In genomic region chr14:102604183-102604582, GRCh38 we compare ENCODE assay signal across 13 cellular contexts.
"Had no signal": no experiment of that assay in that cellular context is flagged by ENCODE, and none has a peak within 500 bp of the region (broad histone marks: within the 10 kb centered on the region; RNA-seq: fewer than 3 reads in every experiment).

No MANE protein-coding gene starts in this region.

- H3K4me3 Mint-ChIP-seq: activated CD4-positive, alpha-beta memory T cell treated with anti-CD3 and anti-CD28 coated beads, Interleukin-2, amount 10 ng/mL, durations not matched to agents 7 days and 5 days; activated naive CD8-positive, alpha-beta T cell treated with anti-CD3 and anti-CD28 coated beads, Interleukin-2, amount 10 ng/mL, durations not matched to agents 7 days and 5 days; neural progenitor cell; stimulated activated naive CD8-positive, alpha-beta T cell treated with anti-CD3 and anti-CD28 coated beads, Interleukin-15, amount 100 ng/mL, for 72 hours had no signal

- H3K27ac ChIP-seq: heart left ventricle, neural progenitor cell, pancreas had no signal

- H3K9me3 Mint-ChIP-seq: activated CD4-positive, alpha-beta memory T cell treated with anti-CD3 and anti-CD28 coated beads, Interleukin-2, amount 10 ng/mL, durations not matched to agents 7 days and 5 days; activated naive CD8-positive, alpha-beta T cell treated with anti-CD3 and anti-CD28 coated beads, Interleukin-2, amount 10 ng/mL, durations not matched to agents 7 days and 5 days; neural progenitor cell; stimulated activated naive CD8-positive, alpha-beta T cell treated with anti-CD3 and anti-CD28 coated beads, Interleukin-15, amount 100 ng/mL, for 72 hours had no signal

- H3K4me2 ChIP-seq: neural progenitor cell had no signal

- H3K4me1 ChIP-seq: neural progenitor cell had no signal

- H3K9ac ChIP-seq: neural progenitor cell had no signal

- H3K9me3 ChIP-seq: heart left ventricle, left lung, pancreas, testis had no signal

- DNase-seq: activated CD4-positive, alpha-beta memory T cell treated with anti-CD3 and anti-CD28 coated beads, Interleukin-2, amount 10 ng/mL, durations not matched to agents 7 days and 5 days; activated gamma-delta T cell treated with Interleukin-2 at 50 U/mL for 16 hours; activated naive CD8-positive, alpha-beta T cell treated with anti-CD3 and anti-CD28 coated beads, Interleukin-2, amount 10 ng/mL, durations not matched to agents 7 days and 5 days; activated T-cell treated with anti-CD3 and anti-CD28 coated beads, Interleukin-2, amount 50 U/mL, for 48 hours; aorta; foreskin melanocyte; heart left ventricle; left lung; pancreas; stimulated activated CD4-positive, alpha-beta T cell treated with anti-CD3 and anti-CD28 coated beads, Interleukin-4, amount 100 ng/mL, for 4 hours; stimulated activated naive CD8-positive, alpha-beta T cell treated with anti-CD3 and anti-CD28 coated beads, Interleukin-15, amount 100 ng/mL, for 72 hours; testis had no signal

- H2AFZ ChIP-seq: neural progenitor cell had no signal

- H3K27ac Mint-ChIP-seq: activated CD4-positive, alpha-beta memory T cell treated with anti-CD3 and anti-CD28 coated beads, Interleukin-2, amount 10 ng/mL, durations not matched to agents 7 days and 5 days; activated naive CD8-positive, alpha-beta T cell treated with anti-CD3 and anti-CD28 coated beads, Interleukin-2, amount 10 ng/mL, durations not matched to agents 7 days and 5 days; neural progenitor cell had no signal

- H3K4me3 ChIP-seq: heart left ventricle, left lung, neural progenitor cell, pancreas, testis had no signal

- ATAC-seq: heart left ventricle; stimulated activated naive CD8-positive, alpha-beta T cell treated with anti-CD3 and anti-CD28 coated beads, Interleukin-15, amount 100 ng/mL, for 72 hours had no signal

- H3K27me3 Mint-ChIP-seq: activated CD4-positive, alpha-beta memory T cell treated with anti-CD3 and anti-CD28 coated beads, Interleukin-2, amount 10 ng/mL, durations not matched to agents 7 days and 5 days; activated naive CD8-positive, alpha-beta T cell treated with anti-CD3 and anti-CD28 coated beads, Interleukin-2, amount 10 ng/mL, durations not matched to agents 7 days and 5 days; stimulated activated naive CD8-positive, alpha-beta T cell treated with anti-CD3 and anti-CD28 coated beads, Interleukin-15, amount 100 ng/mL, for 72 hours had no signal

- H3K36me3 ChIP-seq: neural progenitor cell, pancreas had no signal

- H3K27me3 ChIP-seq: heart left ventricle, left lung, neural progenitor cell, pancreas, testis had no signal
